In the genomic region with DNA sequence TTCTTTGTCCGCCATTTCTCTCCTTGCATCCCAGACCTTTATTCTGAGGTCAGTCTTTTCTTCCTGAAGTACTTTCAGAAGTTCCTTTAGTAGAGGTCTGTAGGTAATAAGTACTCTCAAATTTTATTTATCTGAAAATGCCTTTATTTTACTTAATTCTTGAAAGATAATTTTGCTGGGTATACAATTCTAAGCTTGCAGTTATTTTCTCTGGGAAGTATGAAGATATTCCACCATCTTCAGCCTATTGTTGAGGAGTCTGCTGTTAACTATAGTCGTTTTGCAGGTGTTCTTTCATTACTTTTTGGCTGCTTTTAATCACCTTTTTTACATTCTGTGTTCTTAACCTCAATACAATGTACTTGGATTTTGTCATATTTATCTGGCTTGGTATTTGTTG, we compare ENCODE assay signal across 8 cellular contexts. TPM values are rescaled to one million over a fixed set of nuclear protein-coding genes. Genes with fewer than 3 reads are reported as not detected.
"Had no signal": no experiment of that assay in that cellular context is flagged by ENCODE, and none has a peak within 500 bp of the region (broad histone marks: within the 10 kb centered on the region; RNA-seq: fewer than 3 reads in every experiment).

No MANE protein-coding gene starts in this region.

- H3K4me3 ChIP-seq: GM12878 had no signal

- DNase-seq: GDM1, GF-D8 had no signal

- FAIRE-seq: G401.6, GM12878, GM12891, GM12892, GM18507, GM19239 had no signal

RNA-seq across cellular contexts. Expression of a gene that starts 13.5 kb away (rescaled TPM):
- polyA plus RNA-seq: GM12878 had no signal
